8 cellular contexts compared by ENCODE assay signal in the genomic region with DNA sequence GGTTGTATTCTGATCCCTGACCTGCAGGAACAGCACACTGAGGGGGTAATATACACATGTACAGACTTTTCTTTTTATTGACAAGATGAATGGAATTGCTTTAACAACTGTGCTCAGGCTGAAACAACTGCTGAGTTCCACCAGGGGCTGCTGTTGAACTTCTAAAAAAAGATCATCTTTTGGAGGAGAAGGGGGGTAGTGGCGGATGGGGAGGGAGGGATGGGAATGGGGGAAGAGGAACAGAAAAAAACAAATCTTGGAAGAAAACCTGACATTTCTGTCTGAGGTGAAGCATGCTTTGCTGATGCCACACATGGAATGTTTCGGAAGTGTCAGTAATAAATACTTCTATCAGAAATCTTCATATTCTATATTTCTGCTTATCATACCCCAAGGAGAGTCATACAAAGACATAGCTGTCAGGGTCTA.
DNase-seq lines count a peak whose midpoint lies in the region; ATAC-seq lines count a peak whose summit lies in the region.

No MANE protein-coding gene starts in this region.

- no peak for ATAC-seq in esophagus mucosa
- no peak for ATAC-seq in GM19397 (IDR thresholded peaks at IDR 0.05; ENCODE audit: unreplicated experiment)

- DNase-seq in ELR (ENCODE audit: low read depth) (peak; percentile 62), NCI-H1417 (lab: John Stamatoyannopoulos, UW) (peak; percentile 66 to 90 (median 69)), amygdala (lab: John Stamatoyannopoulos, UW) (peak in 30 of 56 donors; percentile 2 to 48 (median 18)), iPS-NIHi7 (ENCODE audit: extremely low spot score) (peak; percentile 63), kidney glomerular epithelial cell (lab: John Stamatoyannopoulos, UW) (no peak)
- no peak for DNase-seq in NK-92 treated with Interleukin-12 subunit alpha and Interleukin-12 subunit beta, amount 100 ng/mL, for 24 hours (lab: John Stamatoyannopoulos, UW)

Comparison
In these comparisons a context has a peak if more than half of its experiments do, and no peak if none do; other contexts are left out.
1. DNase-seq: peak in ELR (single experiment), NCI-H1417 (3 of 3), amygdala (30 of 56) and iPS-NIHi7 (single experiment); none in NK-92 treated with Interleukin-12 subunit alpha and Interleukin-12 subunit beta, amount 100 ng/mL, for 24 hours (single experiment) and kidney glomerular epithelial cell (single experiment).